9 cellular contexts compared by ENCODE assay signal in genomic region chr5:154740957-154741356, GRCh38. TPM values are rescaled to one million over a fixed set of nuclear protein-coding genes. Genes with fewer than 3 reads are reported as not detected.
A peak's percentile ranks its signal among the peaks of the same experiment; 100 is the strongest.
DNase-seq lines count a peak whose midpoint lies in the region; ATAC-seq, FAIRE-seq and TF ChIP-seq lines count a peak whose summit lies in the region.
"Had no signal": no experiment of that assay in that cellular context is flagged by ENCODE, and none has a peak within 500 bp of the region (broad histone marks: within the 10 kb centered on the region; RNA-seq: fewer than 3 reads in every experiment).

No MANE protein-coding gene starts in this region.

- H3K4me3 ChIP-seq in GM23248 = no peak overlapping the region
- H3K4me3 ChIP-seq in adrenal gland = no peak overlapping the region
- no peak overlapping the region for H3K4me3 ChIP-seq in Karpas-422 (ENCODE audit: low read length)

- intact Hi-C loops in adrenal gland (cut with DNase I) (loop anchor here in 1 of 2 donors (10.0 kb wide), 1 partner anchor 56 kb away; no protein-coding TSS in a partner anchor), Right ventricle myocardium superior (cut with DNase I) (no loop called here)

- no peaks in the 10 kb centered on the region for H3K79me2 ChIP-seq in GM23248 (ENCODE audit: insufficient read depth)
- H3K79me2 ChIP-seq in Karpas-422 (ENCODE audit: low read length) = no peaks in the 10 kb centered on the region

- H3K9me2 ChIP-seq in GM23248 (ENCODE audit: insufficient read depth) (no peaks in the 10 kb centered on the region), Karpas-422 (replicated peaks; ENCODE audit: insufficient read depth, low read length) (no peaks in the 10 kb centered on the region)

- no peaks in the 10 kb centered on the region for H4K20me1 ChIP-seq in GM23248 (ENCODE audit: insufficient read depth)
- H4K20me1 ChIP-seq in Karpas-422 (ENCODE audit: insufficient read depth, low read depth, low read length) = no peaks in the 10 kb centered on the region

- H3K4me1 ChIP-seq in GM23248 (ENCODE audit: insufficient read depth) (peaks cover 11% of the 10 kb centered on the region), adrenal gland (replicated peaks in 1 of 2) (peaks cover 6 to 25% of the 10 kb centered on the region in 2 donors), Karpas-422 (ENCODE audit: low read length) (no peaks in the 10 kb centered on the region)

- 17 to 23% methylated on average over 5 of the region's 5 CpGs for WGBS in GM23248 (ENCODE audit: low coverage in 1 of 2, low lambda C conversion rate in 2 of 2, missing lambda C conversion rate in 2 of 2), 2 experiments
- 38 to 68% (median 54%) methylated on average over 5 of the region's 5 CpGs for WGBS in adrenal gland, 4 donors

- no peaks in the 10 kb centered on the region for H3K27me3 ChIP-seq in GM23248 (replicated peaks; ENCODE audit: insufficient read depth)
- H3K27me3 ChIP-seq in adrenal gland = no peaks in the 10 kb centered on the region
- H3K27me3 ChIP-seq in Karpas-422 (ENCODE audit: low read length) = no peaks in the 10 kb centered on the region

- no peak for FAIRE-seq in RCC 7860 (lab: Jason Lieb, UNC)

- TF ChIP-seq CTCF in adrenal gland (IDR thresholded peaks at IDR 0.05) = no peak

- H3K36me3 ChIP-seq in GM23248 (ENCODE audit: low read depth) (no peaks in the 10 kb centered on the region), adrenal gland (replicated peaks in 1 of 2) (no peaks in the 10 kb centered on the region), Karpas-422 (ENCODE audit: insufficient read depth, low read length) (no peaks in the 10 kb centered on the region)

- no peak for TF ChIP-seq POLR2A in adrenal gland (IDR thresholded peaks at IDR 0.05)

- in situ Hi-C loops in GM23248 (cut with MboI) = no loop called here

- ATAC-seq in Right ventricle myocardium superior (ENCODE audit: poor library complexity) = peak; percentile 61

- H3K9ac ChIP-seq in GM23248 = 0 out of 2 replicates have a peak overlapping the region, but pooled peaks have one; percentile 17
- no peak overlapping the region for H3K9ac ChIP-seq in Karpas-422 (ENCODE audit: low read length)

- H3K27ac ChIP-seq in GM23248 (peak overlapping the region; percentile 31), adrenal gland (peak overlapping the region in 4 of 5 donors; percentile 14 to 55 (median 41)), Karpas-422 (ENCODE audit: low read length) (no peak overlapping the region)

- no peaks in the 10 kb centered on the region for H3K9me3 ChIP-seq in GM23248 (ENCODE audit: low read depth)
- H3K9me3 ChIP-seq in adrenal gland (replicated peaks in 1 of 3) = no peaks in the 10 kb centered on the region
- no peaks in the 10 kb centered on the region for H3K9me3 ChIP-seq in Karpas-422 (ENCODE audit: low read length)

- H3K4me2 ChIP-seq in GM23248 (ENCODE audit: unreplicated experiment) (no peak overlapping the region), Karpas-422 (ENCODE audit: low read depth, low read length, poor library complexity, severe bottlenecking) (no peak overlapping the region)

- DNase-seq in GM23248 = peak; percentile 87
- peak; percentile 45 to 87 (median 54) for DNase-seq in adrenal gland
- DNase-seq in Right ventricle myocardium superior = no peak
- peak; percentile 53 for DNase-seq in pons (ENCODE audit: low spot score)
- no peak for DNase-seq in Karpas-422
- no peak for DNase-seq in NCI-H1930 (lab: John Stamatoyannopoulos, UW)
- DNase-seq in activated CD4-positive, alpha-beta T cell treated with anti-CD3 and anti-CD28 coated beads, Interleukin-2, amount 50 U/mL, for 1 hour = no peak
- DNase-seq in RCC 7860 (ENCODE audit: low spot score) = no peak
- DNase-seq: CD4-positive, alpha-beta T cell had no signal

- peaks cover 15% of the 10 kb centered on the region; the same call in 1 of the 2 replicates for H3F3A ChIP-seq in GM23248 (ENCODE audit: insufficient read depth)

- H2AFZ ChIP-seq in GM23248 (no peak overlapping the region), Karpas-422 (ENCODE audit: low read length) (no peak overlapping the region)

RNA-seq across cellular contexts. Expression of gene LARP1, which starts 14.2 kb away (rescaled TPM):
- 59.9 and 81.9 TPM in 2 replicates for total RNA-seq in GM23248 (2014; rRNA removed; shearing (Covaris generic))
- 30.2 and 33.8 TPM in 2 replicates for polyA plus RNA-seq in GM23248 (2016; fragmentation: Nextera tagmentation; extraction: Ambion mirVana)
- 100 to 1,000 TPM; 105 to 209 (median 157) TPM for total RNA-seq in adrenal gland
- 100 to 1,000 TPM in 1 of 3 donors, 10 to 100 TPM in 2; 30.5 to 152 (median 55.7) TPM for polyA plus RNA-seq in adrenal gland
- total RNA-seq in Right ventricle myocardium superior = 151 TPM
- total RNA-seq in Karpas-422 (2014; rRNA removed; shearing (Covaris generic); ENCODE audit: low replicate concordance) = 105 and 140 TPM in 2 replicates

Comparison
In these comparisons a context has a peak if more than half of its experiments do, and no peak if none do; other contexts are left out.
1. DNase-seq: peak in GM23248 (single experiment), adrenal gland (7 of 7) and pons (single experiment); none in Right ventricle myocardium superior (single experiment), Karpas-422 (single experiment), NCI-H1930 (0 of 2), activated CD4-positive, alpha-beta T cell treated with anti-CD3 and anti-CD28 coated beads, Interleukin-2, amount 50 U/mL, for 1 hour (single experiment) and RCC 7860 (single experiment).